Comparison of ENCODE assay signal across 8 cellular contexts in the genomic region with DNA sequence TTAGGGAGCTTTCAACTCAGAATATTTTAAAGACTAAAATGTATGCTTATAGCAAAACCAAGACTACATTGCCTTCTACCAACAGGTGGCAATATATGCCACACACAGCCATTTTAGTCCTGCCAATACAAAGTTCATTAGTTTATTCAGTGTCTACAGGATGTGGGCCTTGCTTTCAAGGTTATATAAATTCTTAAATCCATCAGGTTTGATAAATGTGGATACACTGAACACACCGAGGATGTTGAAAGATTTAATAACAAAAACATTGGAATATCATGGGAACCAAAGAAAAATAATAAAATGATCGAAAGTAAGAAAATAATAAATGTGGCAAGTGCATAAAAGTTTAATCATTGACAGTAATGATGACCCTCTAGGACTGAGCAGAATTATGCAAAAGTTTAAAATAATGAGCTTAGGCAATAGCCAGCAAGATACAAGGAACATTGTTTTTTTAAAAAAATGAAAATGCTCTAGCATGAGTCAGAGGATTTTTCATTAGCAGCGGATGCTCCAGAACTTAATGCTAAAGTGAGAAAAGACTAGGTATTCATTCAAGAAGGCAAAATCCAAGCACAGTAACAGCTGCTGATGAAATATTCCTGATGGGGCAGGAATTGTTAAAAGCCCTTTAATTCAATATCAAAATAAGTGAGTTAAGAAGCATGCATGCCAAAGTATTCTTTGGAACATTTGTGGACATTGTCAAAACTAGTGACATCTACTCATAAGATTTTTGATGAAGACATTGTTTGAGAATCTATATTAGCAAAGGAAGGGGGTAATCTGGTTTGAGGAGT. TPM values are rescaled to one million over a fixed set of nuclear protein-coding genes. Genes with fewer than 3 reads are reported as not detected.
DNase-seq lines count a peak whose midpoint lies in the region; ATAC-seq and TF ChIP-seq lines count a peak whose summit lies in the region.

No MANE protein-coding gene starts in this region.

- POLR2A ChIA-PET in activated CD4-positive, alpha-beta memory T cell treated with anti-CD3 and anti-CD28 coated beads for 36 hours (lab: Charles Lee) = no interaction called here

- CTCF ChIA-PET in activated CD4-positive, alpha-beta memory T cell treated with anti-CD3 and anti-CD28 coated beads for 36 hours (lab: Charles Lee) = no interaction called here

- intact Hi-C loops in activated CD4-positive, alpha-beta memory T cell treated with anti-CD3 and anti-CD28 coated beads for 36 hours (cut with micrococcal nuclease) = no loop called here

- DNase-seq in SW480 (ENCODE audit: low spot score) = peak; percentile 52
- peak; percentile 50 for DNase-seq in kidney tubule cell (ENCODE audit: low spot score)
- no peak for DNase-seq in activated CD4-positive, alpha-beta memory T cell treated with anti-CD3 and anti-CD28 coated beads for 36 hours
- DNase-seq in stimulated activated CD4-positive, alpha-beta T cell treated with anti-CD3 and anti-CD28 coated beads, Interleukin-12 subunit alpha, Interleukin-12 subunit beta, amount 100 ng/mL, for 4 hours = no peak
- no peak for DNase-seq in superior temporal gyrus (ENCODE audit: extremely low spot score)

- H3K4me3 Mint-ChIP-seq in activated CD4-positive, alpha-beta memory T cell treated with anti-CD3 and anti-CD28 coated beads for 36 hours = no peak overlapping the region

- H3K27ac Mint-ChIP-seq in activated CD4-positive, alpha-beta memory T cell treated with anti-CD3 and anti-CD28 coated beads for 36 hours = no peak overlapping the region

- H3K9me3 Mint-ChIP-seq in activated CD4-positive, alpha-beta memory T cell treated with anti-CD3 and anti-CD28 coated beads for 36 hours = no peaks in the 10 kb centered on the region

- TF ChIP-seq CTCF in GM12872 (IDR thresholded peaks at IDR 0.05; ENCODE audit: insufficient read depth, low read depth, low read length) = peak; percentile 37; the same call in 2 of the 3 replicates

- no peaks in the 10 kb centered on the region for H3K4me1 Mint-ChIP-seq in activated CD4-positive, alpha-beta memory T cell treated with anti-CD3 and anti-CD28 coated beads for 36 hours (ENCODE audit: low read depth)

- no peaks in the 10 kb centered on the region for H3K36me3 Mint-ChIP-seq in activated CD4-positive, alpha-beta memory T cell treated with anti-CD3 and anti-CD28 coated beads for 36 hours

- ATAC-seq in HG03103 (IDR thresholded peaks at IDR 0.05; ENCODE audit: low read depth, unreplicated experiment) (peak; percentile 79), HG03439 (IDR thresholded peaks at IDR 0.05; ENCODE audit: unreplicated experiment) (no peak)

- H3K27me3 Mint-ChIP-seq in activated CD4-positive, alpha-beta memory T cell treated with anti-CD3 and anti-CD28 coated beads for 36 hours = no peaks in the 10 kb centered on the region

RNA-seq across cellular contexts. Expression of gene SCN9A, which starts 14.2 kb away (rescaled TPM):
- not detected for total RNA-seq in activated CD4-positive, alpha-beta memory T cell treated with anti-CD3 and anti-CD28 coated beads for 36 hours

Comparison
In these comparisons a context has a peak if more than half of its experiments do, and no peak if none do; other contexts are left out.
1. DNase-seq: peak in SW480 (single experiment) and kidney tubule cell (single experiment); none in activated CD4-positive, alpha-beta memory T cell treated with anti-CD3 and anti-CD28 coated beads for 36 hours (single experiment), stimulated activated CD4-positive, alpha-beta T cell treated with anti-CD3 and anti-CD28 coated beads, Interleukin-12 subunit alpha, Interleukin-12 subunit beta, amount 100 ng/mL, for 4 hours (single experiment) and superior temporal gyrus (single experiment).